ENCODE assay signal across 1 cellular context in genomic region chr1:26500488-26501175, GRCh38.
TF ChIP-seq lines count a peak whose summit lies in the region.

No MANE protein-coding gene starts in this region.

TF ChIP-seq in HepG2, 621 proteins besides CTCF, POLR2A, EP300 and RAD21 (continued from another document and continues in another):
- TF ChIP-seq HNF1A (IDR thresholded peaks at IDR 0.05; ENCODE audit: low read depth): no peak
- TF ChIP-seq HNF1A (CRISPR knock-in tag; IDR thresholded peaks at IDR 0.05; ENCODE audit: borderline replicate concordance): no peak
- TF ChIP-seq MAZ (IDR thresholded peaks at IDR 0.05; ENCODE audit: borderline replicate concordance, low read depth, low read length): peak; percentile 34; the same call in 1 of the 2 replicates
- peak; percentile 70; the same call in 1 of the 2 replicates for TF ChIP-seq MAZ (CRISPR knock-in tag; IDR thresholded peaks at IDR 0.05; ENCODE audit: low read depth)
- TF ChIP-seq SOX6 (IDR thresholded peaks at IDR 0.05): no peak
- no peak; the same call in none of the 2 replicates for TF ChIP-seq SOX6 (CRISPR knock-in tag; IDR thresholded peaks at IDR 0.05)
- TF ChIP-seq MYNN (CRISPR knock-in tag; IDR thresholded peaks at IDR 0.05; ENCODE audit: low read depth): no peak
- TF ChIP-seq SOX13 (IDR thresholded peaks at IDR 0.05): no peak
- no peak for TF ChIP-seq SOX13 (CRISPR knock-in tag; conservative IDR thresholded peaks at IDR 0.05 in 1 of 2, IDR thresholded peaks at IDR 0.05 in 1 of 2)
- TF ChIP-seq, protein P1, sequence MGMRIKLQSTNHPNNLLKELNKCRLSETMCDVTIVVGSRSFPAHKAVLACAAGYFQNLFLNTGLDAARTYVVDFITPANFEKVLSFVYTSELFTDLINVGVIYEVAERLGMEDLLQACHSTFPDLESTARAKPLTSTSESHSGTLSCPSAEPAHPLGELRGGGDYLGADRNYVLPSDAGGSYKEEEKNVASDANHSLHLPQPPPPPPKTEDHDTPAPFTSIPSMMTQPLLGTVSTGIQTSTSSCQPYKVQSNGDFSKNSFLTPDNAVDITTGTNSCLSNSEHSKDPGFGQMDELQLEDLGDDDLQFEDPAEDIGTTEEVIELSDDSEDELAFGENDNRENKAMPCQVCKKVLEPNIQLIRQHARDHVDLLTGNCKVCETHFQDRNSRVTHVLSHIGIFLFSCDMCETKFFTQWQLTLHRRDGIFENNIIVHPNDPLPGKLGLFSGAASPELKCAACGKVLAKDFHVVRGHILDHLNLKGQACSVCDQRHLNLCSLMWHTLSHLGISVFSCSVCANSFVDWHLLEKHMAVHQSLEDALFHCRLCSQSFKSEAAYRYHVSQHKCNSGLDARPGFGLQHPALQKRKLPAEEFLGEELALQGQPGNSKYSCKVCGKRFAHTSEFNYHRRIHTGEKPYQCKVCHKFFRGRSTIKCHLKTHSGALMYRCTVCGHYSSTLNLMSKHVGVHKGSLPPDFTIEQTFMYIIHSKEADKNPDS (CRISPR knock-in tag; IDR thresholded peaks at IDR 0.05): 0 out of 2 replicates have a peak, but pooled peaks have one; percentile 37
- TF ChIP-seq ZNF20 (CRISPR knock-in tag; IDR thresholded peaks at IDR 0.05): no peak
- peak; percentile 98 for TF ChIP-seq ARNTL (CRISPR knock-in tag; IDR thresholded peaks at IDR 0.05)
- no peak for TF ChIP-seq TCF7 (IDR thresholded peaks at IDR 0.05; ENCODE audit: low read depth)
- TF ChIP-seq, protein P2, sequence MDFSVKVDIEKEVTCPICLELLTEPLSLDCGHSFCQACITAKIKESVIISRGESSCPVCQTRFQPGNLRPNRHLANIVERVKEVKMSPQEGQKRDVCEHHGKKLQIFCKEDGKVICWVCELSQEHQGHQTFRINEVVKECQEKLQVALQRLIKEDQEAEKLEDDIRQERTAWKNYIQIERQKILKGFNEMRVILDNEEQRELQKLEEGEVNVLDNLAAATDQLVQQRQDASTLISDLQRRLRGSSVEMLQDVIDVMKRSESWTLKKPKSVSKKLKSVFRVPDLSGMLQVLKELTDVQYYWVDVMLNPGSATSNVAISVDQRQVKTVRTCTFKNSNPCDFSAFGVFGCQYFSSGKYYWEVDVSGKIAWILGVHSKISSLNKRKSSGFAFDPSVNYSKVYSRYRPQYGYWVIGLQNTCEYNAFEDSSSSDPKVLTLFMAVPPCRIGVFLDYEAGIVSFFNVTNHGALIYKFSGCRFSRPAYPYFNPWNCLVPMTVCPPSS (IDR thresholded peaks at IDR 0.05): no peak
- TF ChIP-seq TBL1XR1 (IDR thresholded peaks at IDR 0.05; ENCODE audit: borderline replicate concordance, low read length, partially characterized antibody): no peak
- peak; percentile 65 for TF ChIP-seq RXRA (CRISPR knock-in tag; IDR thresholded peaks at IDR 0.05)
- TF ChIP-seq TP53 (CRISPR knock-in tag; conservative IDR thresholded peaks at IDR 0.05): no peak
- TF ChIP-seq, protein P3, sequence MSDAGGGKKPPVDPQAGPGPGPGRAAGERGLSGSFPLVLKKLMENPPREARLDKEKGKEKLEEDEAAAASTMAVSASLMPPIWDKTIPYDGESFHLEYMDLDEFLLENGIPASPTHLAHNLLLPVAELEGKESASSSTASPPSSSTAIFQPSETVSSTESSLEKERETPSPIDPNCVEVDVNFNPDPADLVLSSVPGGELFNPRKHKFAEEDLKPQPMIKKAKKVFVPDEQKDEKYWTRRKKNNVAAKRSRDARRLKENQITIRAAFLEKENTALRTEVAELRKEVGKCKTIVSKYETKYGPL (CRISPR knock-in tag; IDR thresholded peaks at IDR 0.05): no peak
- TF ChIP-seq, protein P4, sequence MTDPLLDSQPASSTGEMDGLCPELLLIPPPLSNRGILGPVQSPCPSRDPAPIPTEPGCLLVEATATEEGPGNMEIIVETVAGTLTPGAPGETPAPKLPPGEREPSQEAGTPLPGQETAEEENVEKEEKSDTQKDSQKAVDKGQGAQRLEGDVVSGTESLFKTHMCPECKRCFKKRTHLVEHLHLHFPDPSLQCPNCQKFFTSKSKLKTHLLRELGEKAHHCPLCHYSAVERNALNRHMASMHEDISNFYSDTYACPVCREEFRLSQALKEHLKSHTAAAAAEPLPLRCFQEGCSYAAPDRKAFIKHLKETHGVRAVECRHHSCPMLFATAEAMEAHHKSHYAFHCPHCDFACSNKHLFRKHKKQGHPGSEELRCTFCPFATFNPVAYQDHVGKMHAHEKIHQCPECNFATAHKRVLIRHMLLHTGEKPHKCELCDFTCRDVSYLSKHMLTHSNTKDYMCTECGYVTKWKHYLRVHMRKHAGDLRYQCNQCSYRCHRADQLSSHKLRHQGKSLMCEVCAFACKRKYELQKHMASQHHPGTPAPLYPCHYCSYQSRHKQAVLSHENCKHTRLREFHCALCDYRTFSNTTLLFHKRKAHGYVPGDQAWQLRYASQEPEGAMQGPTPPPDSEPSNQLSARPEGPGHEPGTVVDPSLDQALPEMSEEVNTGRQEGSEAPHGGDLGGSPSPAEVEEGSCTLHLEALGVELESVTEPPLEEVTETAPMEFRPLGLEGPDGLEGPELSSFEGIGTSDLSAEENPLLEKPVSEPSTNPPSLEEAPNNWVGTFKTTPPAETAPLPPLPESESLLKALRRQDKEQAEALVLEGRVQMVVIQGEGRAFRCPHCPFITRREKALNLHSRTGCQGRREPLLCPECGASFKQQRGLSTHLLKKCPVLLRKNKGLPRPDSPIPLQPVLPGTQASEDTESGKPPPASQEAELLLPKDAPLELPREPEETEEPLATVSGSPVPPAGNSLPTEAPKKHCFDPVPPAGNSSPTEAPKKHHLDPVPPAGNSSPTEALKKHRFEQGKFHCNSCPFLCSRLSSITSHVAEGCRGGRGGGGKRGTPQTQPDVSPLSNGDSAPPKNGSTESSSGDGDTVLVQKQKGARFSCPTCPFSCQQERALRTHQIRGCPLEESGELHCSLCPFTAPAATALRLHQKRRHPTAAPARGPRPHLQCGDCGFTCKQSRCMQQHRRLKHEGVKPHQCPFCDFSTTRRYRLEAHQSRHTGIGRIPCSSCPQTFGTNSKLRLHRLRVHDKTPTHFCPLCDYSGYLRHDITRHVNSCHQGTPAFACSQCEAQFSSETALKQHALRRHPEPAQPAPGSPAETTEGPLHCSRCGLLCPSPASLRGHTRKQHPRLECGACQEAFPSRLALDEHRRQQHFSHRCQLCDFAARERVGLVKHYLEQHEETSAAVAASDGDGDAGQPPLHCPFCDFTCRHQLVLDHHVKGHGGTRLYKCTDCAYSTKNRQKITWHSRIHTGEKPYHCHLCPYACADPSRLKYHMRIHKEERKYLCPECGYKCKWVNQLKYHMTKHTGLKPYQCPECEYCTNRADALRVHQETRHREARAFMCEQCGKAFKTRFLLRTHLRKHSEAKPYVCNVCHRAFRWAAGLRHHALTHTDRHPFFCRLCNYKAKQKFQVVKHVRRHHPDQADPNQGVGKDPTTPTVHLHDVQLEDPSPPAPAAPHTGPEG (CRISPR knock-in tag; IDR thresholded peaks at IDR 0.05): no peak
- TF ChIP-seq ZNF282 (IDR thresholded peaks at IDR 0.05; ENCODE audit: partially characterized antibody): no peak
- TF ChIP-seq IRF9 (CRISPR knock-in tag; IDR thresholded peaks at IDR 0.05; ENCODE audit: borderline replicate concordance): peak; percentile 78; the same call in 1 of the 2 replicates
- no peak for TF ChIP-seq MBNL3 (CRISPR knock-in tag; conservative IDR thresholded peaks at IDR 0.05)
- TF ChIP-seq ZNF572 (CRISPR knock-in tag; IDR thresholded peaks at IDR 0.05): no peak
- no peak for TF ChIP-seq REXO4 (CRISPR knock-in tag; IDR thresholded peaks at IDR 0.05; ENCODE audit: borderline replicate concordance)
- TF ChIP-seq ARID4A (CRISPR knock-in tag; IDR thresholded peaks at IDR 0.05; ENCODE audit: borderline replicate concordance): peak; percentile 86; the same call in 1 of the 2 replicates
- no peak for TF ChIP-seq DNMT3B (CRISPR knock-in tag; conservative IDR thresholded peaks at IDR 0.05)
- TF ChIP-seq AHDC1 (CRISPR knock-in tag; IDR thresholded peaks at IDR 0.05; ENCODE audit: borderline replicate concordance): peak; percentile 74
